Comparison of ENCODE assay signal across 8 cellular contexts in the genomic region with DNA sequence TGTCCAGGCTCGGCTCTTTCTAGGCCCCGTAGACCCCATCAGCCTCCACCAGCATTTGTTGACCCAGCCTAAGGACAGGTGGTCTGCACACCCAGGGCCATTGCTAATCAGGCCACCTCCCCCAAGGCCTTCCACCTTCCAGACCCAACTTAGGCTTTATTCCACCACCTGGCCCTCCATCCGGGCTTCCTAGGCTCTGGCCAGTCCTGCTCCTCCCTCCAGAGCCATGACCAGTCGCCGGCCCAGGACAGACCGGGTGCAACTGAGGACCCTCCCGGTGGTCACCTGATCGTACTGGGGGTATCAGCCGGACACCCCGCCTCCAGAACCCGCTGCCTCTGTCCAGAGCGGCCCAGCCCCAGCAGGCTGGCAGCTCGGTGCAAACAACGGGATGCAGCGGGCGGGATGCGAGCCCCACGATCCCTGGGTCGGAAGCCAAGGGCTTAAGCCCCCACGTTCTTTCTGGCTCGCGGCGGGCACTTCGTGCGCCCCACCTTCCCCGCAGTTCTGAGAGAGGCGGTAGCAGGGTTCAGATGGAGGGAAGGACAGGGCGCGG. TPM values are rescaled to one million over a fixed set of nuclear protein-coding genes. Genes with fewer than 3 reads are reported as not detected.
DNase-seq lines count a peak whose midpoint lies in the region; ATAC-seq, FAIRE-seq and TF ChIP-seq lines count a peak whose summit lies in the region.

No MANE protein-coding gene starts in this region.

- no peak for ATAC-seq in GM19035 (IDR thresholded peaks at IDR 0.05; ENCODE audit: unreplicated experiment)

- WGBS in small intestine, 3 donors = 38 to 64% (median 38%) methylated on average over 27 to 29 of the region's 29 CpGs

- no peak overlapping the region for H3K4me2 ChIP-seq in parathyroid adenoma (ENCODE audit: low read length)

- H2AFZ ChIP-seq in parathyroid adenoma = peak overlapping the region; percentile 86

- H3K27ac ChIP-seq in SK-N-MC (no peak overlapping the region), parathyroid adenoma (no peak overlapping the region), small intestine (ENCODE audit: low read depth in 1 of 2, low read length in 1 of 2) (no peak overlapping the region)

- H3K79me2 ChIP-seq in parathyroid adenoma = no peaks in the 10 kb centered on the region

- H3K27me3 ChIP-seq in parathyroid adenoma (ENCODE audit: control insufficient read depth, insufficient read depth, low read length) (no peaks in the 10 kb centered on the region), small intestine (ENCODE audit: control insufficient read depth in 2 of 2, insufficient read depth in 2 of 2, low read length in 2 of 2) (peaks cover 0 to 2% of the 10 kb centered on the region in 2 donors)

- H3K4me1 ChIP-seq in parathyroid adenoma (no peaks in the 10 kb centered on the region), small intestine (ENCODE audit: control insufficient read depth in 2 of 2, insufficient read depth in 1 of 2, low read depth in 1 of 2, low read length in 1 of 2) (no peaks in the 10 kb centered on the region)

- no peak for FAIRE-seq in small intestine (lab: Jason Lieb, UNC)

- H3K4me3 ChIP-seq in AG09309 (ENCODE audit: control insufficient read depth, low read depth, low read length) = peak overlapping the region; percentile 63
- peak overlapping the region; percentile 75; the same call in 1 of the 2 replicates for H3K4me3 ChIP-seq in SK-N-MC
- H3K4me3 ChIP-seq in foreskin fibroblast (ENCODE audit: low read depth in 1 of 2, low read length in 2 of 2) = peak overlapping the region; percentile 61 to 70
- H3K4me3 ChIP-seq in parathyroid adenoma (ENCODE audit: low read depth, low read length) = no peak overlapping the region
- no peak overlapping the region for H3K4me3 ChIP-seq in small intestine (ENCODE audit: low read depth in 1 of 2, low read length in 2 of 2)

- TF ChIP-seq CTCF in AG09309 (IDR thresholded peaks at IDR 0.05; ENCODE audit: control insufficient read depth, insufficient read depth, low read depth, low read length, missing control alignments) = no peak
- TF ChIP-seq CTCF in foreskin fibroblast (IDR thresholded peaks at IDR 0.05; ENCODE audit: low read depth, low read length) = no peak
- no peak for TF ChIP-seq CTCF in parathyroid adenoma (IDR thresholded peaks at IDR 0.05)

- H3K9ac ChIP-seq in SK-N-MC (ENCODE audit: insufficient read length) (no peak overlapping the region), parathyroid adenoma (no peak overlapping the region)

- H3K9me3 ChIP-seq in SK-N-MC (ENCODE audit: low read depth, low read length) = no peaks in the 10 kb centered on the region
- H3K9me3 ChIP-seq in parathyroid adenoma (ENCODE audit: control insufficient read depth, low read length) = no peaks in the 10 kb centered on the region
- H3K9me3 ChIP-seq in small intestine (ENCODE audit: control insufficient read depth, low read depth) = no peaks in the 10 kb centered on the region

- DNase-seq in AG09309 (ENCODE audit: low read depth) (no peak), SK-N-MC (ENCODE audit: low read depth, low spot score) (no peak), foreskin fibroblast (no peak), small intestine (no peak), DMS114 treated with DMSO at 0.1 percent for 48 hours (lab: John Stamatoyannopoulos, UW; ENCODE audit: unreplicated experiment) (no peak), OCI-M2 (lab: John Stamatoyannopoulos, UW; ENCODE audit: unreplicated experiment) (no peak)

- H3K36me3 ChIP-seq in SK-N-MC (ENCODE audit: insufficient read depth, low read length) = no peaks in the 10 kb centered on the region
- no peaks in the 10 kb centered on the region for H3K36me3 ChIP-seq in parathyroid adenoma (ENCODE audit: control insufficient read depth, insufficient read depth, low read length)
- H3K36me3 ChIP-seq in small intestine (ENCODE audit: control insufficient read depth in 2 of 2, insufficient read depth in 2 of 2, low read length in 2 of 2) = no peaks in the 10 kb centered on the region

RNA-seq across cellular contexts. Expression of gene NACAD, which starts 0.5 kb away (rescaled TPM):
- polyA plus RNA-seq in small intestine = 1 to 10 TPM in 1 of 3 donors, under 1 TPM in 2; 0.22 to 2.9 (median 0.54) TPM

RNA-seq across cellular contexts. Expression of gene TBRG4, which starts 23.3 kb away (rescaled TPM):
- 10 to 100 TPM; 44.9 to 70.7 (median 55.5) TPM for polyA plus RNA-seq in small intestine

Comparison
In these comparisons a context has a peak if more than half of its experiments do, and no peak if none do; other contexts are left out.
1. H3K4me3 ChIP-seq: peak in AG09309 (single experiment), SK-N-MC (single experiment) and foreskin fibroblast (2 of 2); none in parathyroid adenoma (single experiment) and small intestine (0 of 2).